ENCODE assay signal across 19 cellular contexts in genomic region chr18:22015156-22015555, GRCh38.
A peak's percentile ranks its signal among the peaks of the same experiment; 100 is the strongest.
DNase-seq lines count a peak whose midpoint lies in the region; ATAC-seq and TF ChIP-seq lines count a peak whose summit lies in the region.
"Had no signal": no experiment of that assay in that cellular context is flagged by ENCODE, and none has a peak within 500 bp of the region (broad histone marks: within the 10 kb centered on the region; RNA-seq: fewer than 3 reads in every experiment).

No MANE protein-coding gene starts in this region.

- no TSS peak for BruUV-seq in IMR-90 (replicated peaks; lab: Mats Ljungman, UMichigan)

- H2BK5ac ChIP-seq in IMR-90 (ENCODE audit: low read depth, low read length, poor library complexity, severe bottlenecking): no peak overlapping the region

- no peak overlapping the region for H2BK20ac ChIP-seq in IMR-90 (ENCODE audit: low read depth, low read length)

- no peaks in the 10 kb centered on the region for H3K4me1 ChIP-seq in IMR-90 (ENCODE audit: control insufficient read depth, insufficient read depth, low read length)
- H3K4me1 ChIP-seq: SJCRH30 had no signal

- intact Hi-C loops in IMR-90 (cut with micrococcal nuclease): no loop called here

- H3K23ac ChIP-seq in IMR-90 (ENCODE audit: low read depth, low read length): no peak overlapping the region

- H3K4me3 Mint-ChIP-seq in naive thymus-derived CD8-positive, alpha-beta T cell: no peak overlapping the region
- H3K4me3 Mint-ChIP-seq: CD4-positive, alpha-beta T cell; H9 had no signal

- CTCF ChIA-PET in IMR-90 (lab: Yijun Ruan, JAX): no interaction called here

- no peak overlapping the region for H3K56ac ChIP-seq in IMR-90 (ENCODE audit: extremely low read depth, insufficient read depth, low read length)

- no CpG with 5 or more reads among the region's 2 CpGs for WGBS in IMR-90 (ENCODE audit: extremely low coverage in 2 of 2, insufficient read length in 1 of 2), 2 experiments

- in situ Hi-C loops in IMR-90 (cut with MboI; ENCODE audit: low sequenced_read_pairs): no loop called here
- in situ Hi-C loops in SK-MEL-5 (cut with HindIII; ENCODE audit: low pct_unique_long_range_greater_than_20kb, low sequenced_read_pairs): no loop called here

- no peaks in the 10 kb centered on the region for H3K9me3 ChIP-seq in IMR-90 (ENCODE audit: control insufficient read depth, insufficient read depth, low read length)
- H3K9me3 ChIP-seq: SJCRH30 had no signal

- no peak for TF ChIP-seq CTCF in IMR-90 (conservative IDR thresholded peaks at IDR 0.05; ENCODE audit: low read depth, low read length)

- no peak overlapping the region for H2AK5ac ChIP-seq in IMR-90 (ENCODE audit: low read depth, low read length)

- no peak for TF ChIP-seq POLR2A in IMR-90 (IDR thresholded peaks at IDR 0.05; ENCODE audit: low read depth, low read length)
- TF ChIP-seq POLR2A in erythroblast (IDR thresholded peaks at IDR 0.05; ENCODE audit: low read length): no peak

- no peak overlapping the region for H4K91ac ChIP-seq in IMR-90 (ENCODE audit: insufficient read depth, low read depth, low read length)

- H3K4me3 ChIP-seq in IMR-90 (ENCODE audit: insufficient read depth, low read depth, low read length): no peak overlapping the region
- H3K4me3 ChIP-seq: PC-9, SJCRH30 had no signal

- H3K27me3 Mint-ChIP-seq in naive thymus-derived CD8-positive, alpha-beta T cell: peaks cover 4 to 9% (median 5%) of the 10 kb centered on the region in 5 donors

- DNase-seq in AG20443 (ENCODE audit: low spot score) (peak; percentile 36), IMR-90 (peak; percentile 15), SK-MEL-5 (ENCODE audit: low read depth, low spot score) (peak; percentile 4), glomerular visceral epithelial cell (ENCODE audit: extremely low spot score) (peak; percentile 45), erythroblast (lab: John Stamatoyannopoulos, UW) (no peak), T-helper 9 cell (no peak)
- DNase-seq in naive thymus-derived CD8-positive, alpha-beta T cell: no peak
- DNase-seq: Caco-2; CD4-positive, alpha-beta T cell; H9; KBM-7; MV-4-11; NCI-H187; NCI-H2107; NCI-H510A; NCI-H748 treated with DMSO at 0.1 percent for 48 hours; PC-9; SJCRH30 had no signal

- H3K9me3 Mint-ChIP-seq in naive thymus-derived CD8-positive, alpha-beta T cell: peaks cover 0 to 32% (median 16%) of the 10 kb centered on the region in 9 donors

- no peak overlapping the region for H2BK120ac ChIP-seq in IMR-90 (ENCODE audit: low read depth, low read length)

- H4K20me1 ChIP-seq in IMR-90 (ENCODE audit: insufficient read depth, low read length): no peaks in the 10 kb centered on the region

- TF ChIP-seq RAD21 in IMR-90 (IDR thresholded peaks at IDR 0.05; ENCODE audit: low read length): no peak

- H3K36me3 ChIP-seq in IMR-90 (ENCODE audit: control insufficient read depth, insufficient read depth, low read length): no peaks in the 10 kb centered on the region
- H3K36me3 ChIP-seq: SJCRH30 had no signal

- peaks cover 0 to 13% (median 0%) of the 10 kb centered on the region in 3 donors for H3K36me3 Mint-ChIP-seq in naive thymus-derived CD8-positive, alpha-beta T cell

- no peaks in the 10 kb centered on the region for H3K9me1 ChIP-seq in IMR-90 (ENCODE audit: insufficient read depth, low read length)

- H2AK9ac ChIP-seq in IMR-90 (replicated peaks; ENCODE audit: low read depth, low read length, poor library complexity): no peak overlapping the region

- no peak overlapping the region; the same call in 1 of the 2 replicates for H3K4me2 ChIP-seq in IMR-90 (ENCODE audit: low read depth, low read length)
- H3K4me2 ChIP-seq: PC-9 had no signal

- H2AFZ ChIP-seq in IMR-90 (replicated peaks; ENCODE audit: low read length, poor library complexity): no peak overlapping the region
- H2AFZ ChIP-seq: PC-9 had no signal

- no peak overlapping the region for H3K27ac ChIP-seq in IMR-90 (ENCODE audit: insufficient read depth, low read length)
- H3K27ac ChIP-seq: PC-9, SJCRH30 had no signal

- H3K14ac ChIP-seq in IMR-90 (replicated peaks; ENCODE audit: low read depth, low read length): no peak overlapping the region

- dilution Hi-C loops in IMR-90 (cut with HindIII; ENCODE audit: low sequenced_read_pairs, unreplicated experiment): no loop called here

- H4K5ac ChIP-seq in IMR-90 (ENCODE audit: low read depth, low read length): no peak overlapping the region

- H3K27ac Mint-ChIP-seq in naive thymus-derived CD8-positive, alpha-beta T cell: no peak overlapping the region
- H3K27ac Mint-ChIP-seq: CD4-positive, alpha-beta T cell; H9 had no signal

- ATAC-seq in IMR-90 (ENCODE audit: low read depth) (no peak), HG03045 (IDR thresholded peaks at IDR 0.05; ENCODE audit: unreplicated experiment) (no peak)
- no peak for ATAC-seq in naive thymus-derived CD8-positive, alpha-beta T cell

- no peaks in the 10 kb centered on the region for H3K79me1 ChIP-seq in IMR-90 (ENCODE audit: low read depth in 1 of 2, low read length in 2 of 2)

- H3K18ac ChIP-seq in IMR-90 (ENCODE audit: low read depth, low read length): no peak overlapping the region

- H3K27me3 ChIP-seq in IMR-90 (ENCODE audit: control insufficient read depth, insufficient read depth, low read length): peaks cover 4% of the 10 kb centered on the region
- H3K27me3 ChIP-seq: SJCRH30 had no signal

- no peak overlapping the region for H2BK15ac ChIP-seq in IMR-90 (ENCODE audit: low read depth, low read length)

- POLR2A ChIA-PET in IMR-90 (lab: Charles Lee; ENCODE audit: unreplicated experiment): no interaction called here
- POLR2A ChIA-PET in naive thymus-derived CD8-positive, alpha-beta T cell (lab: Charles Lee): no interaction called here

- peaks cover 0 to 5% (median 0%) of the 10 kb centered on the region in 4 donors for H3K4me1 Mint-ChIP-seq in naive thymus-derived CD8-positive, alpha-beta T cell

- no peak overlapping the region for H4K8ac ChIP-seq in IMR-90 (ENCODE audit: low read depth in 2 of 2, low read length in 2 of 2)

- H3K9ac ChIP-seq in IMR-90 (ENCODE audit: low read depth, low read length): no peak overlapping the region

- H3K4ac ChIP-seq in IMR-90 (ENCODE audit: low read depth, low read length): no peak overlapping the region

TF ChIP-seq in IMR-90, 13 proteins besides CTCF, POLR2A, EP300 and RAD21:
- TF ChIP-seq MXI1 (IDR thresholded peaks at IDR 0.05; ENCODE audit: borderline replicate concordance, low read depth, low read length): no peak
- TF ChIP-seq ELK1 (IDR thresholded peaks at IDR 0.05; ENCODE audit: borderline replicate concordance, low read depth, low read length): no peak
- no peak for TF ChIP-seq SMC3 (IDR thresholded peaks at IDR 0.05; ENCODE audit: low read depth, low read length)
- no peak for TF ChIP-seq BHLHE40 (IDR thresholded peaks at IDR 0.05; ENCODE audit: low read depth, low read length)
- TF ChIP-seq CHD1 (IDR thresholded peaks at IDR 0.05; ENCODE audit: low read depth, low read length): no peak
- no peak for TF ChIP-seq CEBPB (IDR thresholded peaks at IDR 0.05; ENCODE audit: low read depth, low read length)
- no peak for TF ChIP-seq NFE2L2 (IDR thresholded peaks at IDR 0.05; ENCODE audit: low read depth, low read length)
- TF ChIP-seq RCOR1 (IDR thresholded peaks at IDR 0.05; ENCODE audit: insufficient replicate concordance, low read length): no peak
- TF ChIP-seq FOS (IDR thresholded peaks at IDR 0.05; ENCODE audit: low read depth, low read length): no peak
- no peak for TF ChIP-seq USF2 (IDR thresholded peaks at IDR 0.05; ENCODE audit: low read depth, low read length)
- TF ChIP-seq MAZ (IDR thresholded peaks at IDR 0.05; ENCODE audit: borderline replicate concordance, low read depth, low read length): no peak
- TF ChIP-seq RFX5 (IDR thresholded peaks at IDR 0.05; ENCODE audit: low read depth, low read length): no peak
- TF ChIP-seq MAFK (IDR thresholded peaks at IDR 0.05; ENCODE audit: low read depth, low read length): no peak

Comparison
In these comparisons a context has a peak if more than half of its experiments do, and no peak if none do; other contexts are left out.
1. DNase-seq: peak in AG20443 (single experiment), IMR-90 (single experiment), SK-MEL-5 (single experiment) and glomerular visceral epithelial cell (single experiment); none in erythroblast (0 of 2), T-helper 9 cell (single experiment) and naive thymus-derived CD8-positive, alpha-beta T cell (0 of 10).